13 cellular contexts compared by ENCODE assay signal in the genomic region with DNA sequence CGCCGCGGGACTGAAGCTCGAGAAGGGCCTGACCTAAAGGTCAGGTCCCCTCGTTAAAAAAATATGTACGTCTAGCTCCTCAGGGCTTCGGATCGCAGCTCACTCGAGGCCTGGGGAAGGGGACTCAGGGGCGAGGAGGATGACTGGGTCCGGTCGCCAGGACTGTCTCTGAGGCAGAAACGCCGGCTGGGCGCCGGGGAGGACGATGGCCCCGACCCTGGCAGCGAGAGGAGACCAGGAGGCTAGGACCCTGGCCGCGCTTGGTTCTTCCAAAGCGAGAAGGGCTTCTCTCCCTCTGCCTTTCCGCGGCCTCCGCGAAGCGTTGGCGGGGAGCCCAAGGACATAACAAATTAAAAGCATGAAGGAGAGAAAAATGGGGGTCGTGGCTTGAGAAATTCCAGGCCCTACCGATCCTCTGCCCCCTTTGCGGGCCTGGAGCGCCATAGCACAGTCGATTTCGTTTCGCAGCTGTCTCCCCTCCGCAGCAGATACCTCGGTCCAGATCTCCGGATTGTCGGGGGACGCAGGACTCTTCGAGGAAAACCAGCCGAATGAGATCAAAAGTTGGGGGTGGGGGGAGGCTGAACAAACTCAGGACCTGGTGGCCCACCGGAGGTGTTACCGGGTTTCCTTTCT. TPM values are rescaled to one million over a fixed set of nuclear protein-coding genes. Genes with fewer than 3 reads are reported as not detected.
DNase-seq lines count a peak whose midpoint lies in the region; ATAC-seq and TF ChIP-seq lines count a peak whose summit lies in the region.
"Had no signal": no experiment of that assay in that cellular context is flagged by ENCODE, and none has a peak within 500 bp of the region (broad histone marks: within the 10 kb centered on the region; RNA-seq: fewer than 3 reads in every experiment).

No MANE protein-coding gene starts in this region.

- H3K4me1 ChIP-seq in breast epithelium (peaks cover 4 to 12% of the 10 kb centered on the region in 2 donors), muscle layer of duodenum (ENCODE audit: control insufficient read depth in 1 of 2, insufficient read depth in 2 of 2, low read length in 2 of 2) (peaks cover 3 to 24% of the 10 kb centered on the region in 2 donors), subcutaneous abdominal adipose tissue (ENCODE audit: control insufficient read depth in 5 of 5, insufficient read depth in 5 of 5, low read length in 5 of 5) (peaks cover 1 to 57% (median 48%) of the 10 kb centered on the region in 5 donors)

- no peaks in the 10 kb centered on the region for H3K36me3 Mint-ChIP-seq in MCF 10A (ENCODE audit: insufficient read depth, unreplicated experiment)
- peaks cover 3% of the 10 kb centered on the region for H3K36me3 Mint-ChIP-seq in activated naive CD8-positive, alpha-beta T cell treated with anti-CD3 and anti-CD28 coated beads, Interleukin-2, amount 10 ng/mL, durations not matched to agents 7 days and 5 days

- H3K36me3 ChIP-seq in breast epithelium (no peaks in the 10 kb centered on the region), muscle layer of duodenum (ENCODE audit: control insufficient read depth in 1 of 2, insufficient read depth in 2 of 2, low read length in 2 of 2) (no peaks in the 10 kb centered on the region), subcutaneous abdominal adipose tissue (ENCODE audit: control insufficient read depth in 5 of 5, insufficient read depth in 5 of 5, low read length in 5 of 5) (no peaks in the 10 kb centered on the region)

- BruUV-seq in MCF 10A (replicated peaks; lab: Mats Ljungman, UMichigan): no TSS peak

- POLR2A ChIA-PET in MCF 10A (lab: Yijun Ruan, JAX): no interaction called here
- POLR2A ChIA-PET in activated naive CD8-positive, alpha-beta T cell treated with anti-CD3 and anti-CD28 coated beads, Interleukin-2, amount 10 ng/mL, durations not matched to agents 7 days and 5 days (lab: Charles Lee): interaction anchor here (0.7 kb wide), 1 partner anchor 12 kb away, joined by 3 read pairs; no protein-coding TSS in a partner anchor

- no peaks in the 10 kb centered on the region for H3K4me1 Mint-ChIP-seq in MCF 10A (ENCODE audit: insufficient read depth, unreplicated experiment)
- H3K4me1 Mint-ChIP-seq in activated naive CD8-positive, alpha-beta T cell treated with anti-CD3 and anti-CD28 coated beads, Interleukin-2, amount 10 ng/mL, durations not matched to agents 7 days and 5 days: peaks cover 21% of the 10 kb centered on the region

- H3K27me3 ChIP-seq in breast epithelium: peaks cover 9 to 100% of the 10 kb centered on the region in 2 donors
- peaks cover 63% of the 10 kb centered on the region for H3K27me3 ChIP-seq in muscle layer of duodenum (ENCODE audit: low read depth, low read length)
- peaks cover 66 to 94% (median 88%) of the 10 kb centered on the region in 5 donors for H3K27me3 ChIP-seq in subcutaneous abdominal adipose tissue (ENCODE audit: control insufficient read depth in 5 of 5, insufficient read depth in 4 of 5, low read length in 5 of 5)

- TF ChIP-seq CTCF in breast epithelium (IDR thresholded peaks at IDR 0.05) (no peak), MCF 10A (IDR thresholded peaks at IDR 0.05; ENCODE audit: unreplicated experiment) (no peak)

- CTCF ChIA-PET in MCF 10A (lab: Yijun Ruan, JAX): interaction anchor here (0.6 to 0.7 kb wide), 2 partner anchors 15 to 24 kb away, joined by 3 read pairs; no protein-coding TSS in a partner anchor

- intact Hi-C loops in breast epithelium (cut with DNase I; ENCODE audit: low total_unique reads) (no loop called here), MCF 10A (cut with micrococcal nuclease) (no loop called here)

- H3K9ac ChIP-seq in subcutaneous abdominal adipose tissue (ENCODE audit: low read length in 5 of 5): no peak overlapping the region

- TF ChIP-seq POLR2A in breast epithelium (IDR thresholded peaks at IDR 0.05): no peak

- H3K4me3 Mint-ChIP-seq in MCF 10A (ENCODE audit: unreplicated experiment): no peak overlapping the region
- peak overlapping the region; percentile 37 for H3K4me3 Mint-ChIP-seq in activated naive CD8-positive, alpha-beta T cell treated with anti-CD3 and anti-CD28 coated beads, Interleukin-2, amount 10 ng/mL, durations not matched to agents 7 days and 5 days

- no peak for DNase-seq in breast epithelium (ENCODE audit: low spot score in 2 of 2)
- DNase-seq in MCF 10A (ENCODE audit: unreplicated experiment): no peak
- DNase-seq in activated naive CD8-positive, alpha-beta T cell treated with anti-CD3 and anti-CD28 coated beads, Interleukin-2, amount 10 ng/mL, durations not matched to agents 7 days and 5 days: no peak
- DNase-seq in stimulated activated naive CD4-positive, alpha-beta T cell treated with Interleukin-2 at 50 U/mL for 16 hours (lab: John Stamatoyannopoulos, UW): no peak
- DNase-seq: amygdala, NCI-H1694 treated with DMSO at 0.1 percent for 48 hours had no signal

- no peaks in the 10 kb centered on the region for H3K9me3 ChIP-seq in breast epithelium
- no peaks in the 10 kb centered on the region for H3K9me3 ChIP-seq in muscle layer of duodenum (ENCODE audit: control insufficient read depth in 1 of 2, low read length in 2 of 2)
- H3K9me3 ChIP-seq in subcutaneous abdominal adipose tissue (ENCODE audit: control insufficient read depth in 5 of 5, low read length in 5 of 5): peaks cover 0 to 6% (median 0%) of the 10 kb centered on the region in 5 donors

- no peak for ATAC-seq in activated naive CD8-positive, alpha-beta T cell treated with anti-CD3 and anti-CD28 coated beads, Interleukin-2, amount 10 ng/mL, durations not matched to agents 7 days and 5 days (ENCODE audit: low read depth)
- no peak for ATAC-seq in GM19467 (IDR thresholded peaks at IDR 0.05; ENCODE audit: unreplicated experiment)
- ATAC-seq in GM21825 (IDR thresholded peaks at IDR 0.05; ENCODE audit: unreplicated experiment): no peak

- peak overlapping the region; percentile 9 to 63 (median 41) for H3K4me3 ChIP-seq in breast epithelium
- H3K4me3 ChIP-seq in muscle layer of duodenum (ENCODE audit: low read depth in 1 of 2, low read length in 2 of 2): peak overlapping the region; percentile 64 to 90
- H3K4me3 ChIP-seq in subcutaneous abdominal adipose tissue (ENCODE audit: low read depth in 1 of 5, low read length in 5 of 5): peak overlapping the region in 4 of 5 donors; percentile 22 to 66 (median 33)

- H3K27ac ChIP-seq in breast epithelium (no peak overlapping the region), muscle layer of duodenum (ENCODE audit: low read length) (peak overlapping the region; percentile 82), subcutaneous abdominal adipose tissue (ENCODE audit: low read depth, low read length) (no peak overlapping the region)
- H3K27ac ChIP-seq: skin epidermis had no signal

- H3K9me3 Mint-ChIP-seq in MCF 10A (ENCODE audit: unreplicated experiment): no peaks in the 10 kb centered on the region
- no peaks in the 10 kb centered on the region for H3K9me3 Mint-ChIP-seq in activated naive CD8-positive, alpha-beta T cell treated with anti-CD3 and anti-CD28 coated beads, Interleukin-2, amount 10 ng/mL, durations not matched to agents 7 days and 5 days

- peaks cover 74% of the 10 kb centered on the region for H3K27me3 Mint-ChIP-seq in MCF 10A (ENCODE audit: insufficient read depth, unreplicated experiment)
- H3K27me3 Mint-ChIP-seq in activated naive CD8-positive, alpha-beta T cell treated with anti-CD3 and anti-CD28 coated beads, Interleukin-2, amount 10 ng/mL, durations not matched to agents 7 days and 5 days: peaks cover 85% of the 10 kb centered on the region

- H3K27ac Mint-ChIP-seq in MCF 10A (ENCODE audit: low read depth, unreplicated experiment): no peak overlapping the region
- no peak overlapping the region for H3K27ac Mint-ChIP-seq in activated naive CD8-positive, alpha-beta T cell treated with anti-CD3 and anti-CD28 coated beads, Interleukin-2, amount 10 ng/mL, durations not matched to agents 7 days and 5 days

RNA-seq across cellular contexts. Expression of a gene that starts 3.1 kb away (rescaled TPM):
- under 1 TPM in 1 of 3 donors, not detected in 2; 0.15 TPM for total RNA-seq in breast epithelium
- total RNA-seq in MCF 10A (2022): not detected in 2 replicates
- not detected for total RNA-seq in activated naive CD8-positive, alpha-beta T cell treated with anti-CD3 and anti-CD28 coated beads, Interleukin-2, amount 10 ng/mL, durations not matched to agents 7 days and 5 days
- total RNA-seq: HT-29, RPMI7951 had no signal
